3 cellular contexts compared by ENCODE assay signal in genomic region chr6:86715676-86716075, GRCh38.
TF ChIP-seq lines count a peak whose summit lies in the region.

No MANE protein-coding gene starts in this region.

TF ChIP-seq in SK-N-SH treated with all-trans-retinoic acid at 6 μM for 48 hours, 23 proteins besides CTCF, POLR2A, EP300 and RAD21:
- TF ChIP-seq PPARA (CRISPR knock-in tag; IDR thresholded peaks at IDR 0.05; ENCODE audit: borderline replicate concordance) (no peak), ISL1 (CRISPR knock-in tag; IDR thresholded peaks at IDR 0.05) (peak; percentile 21; the same call in 1 of the 2 replicates)

TF ChIP-seq in SK-N-SH, 30 proteins besides CTCF, POLR2A, EP300 and RAD21:
- no peak for TF ChIP-seq REST (IDR thresholded peaks at IDR 0.05; ENCODE audit: low read depth, low read length)
- no peak for TF ChIP-seq JUND (IDR thresholded peaks at IDR 0.05)
- TF ChIP-seq FOXJ3 (CRISPR knock-in tag; IDR thresholded peaks at IDR 0.05) = no peak
- TF ChIP-seq SMC3 (IDR thresholded peaks at IDR 0.05; ENCODE audit: low read depth, low read length) = no peak
- no peak for TF ChIP-seq MAX (IDR thresholded peaks at IDR 0.05; ENCODE audit: low read depth)
- TF ChIP-seq SIN3A (IDR thresholded peaks at IDR 0.05; ENCODE audit: borderline replicate concordance, low read depth, low read length) = no peak
- no peak for TF ChIP-seq MEF2A (IDR thresholded peaks at IDR 0.05; ENCODE audit: borderline replicate concordance, low read depth)
- no peak for TF ChIP-seq IRF3 (IDR thresholded peaks at IDR 0.05; ENCODE audit: low read depth, low read length)
- TF ChIP-seq USF2 (IDR thresholded peaks at IDR 0.05; ENCODE audit: borderline replicate concordance, low read depth, low read length) = no peak
- TF ChIP-seq TEAD4 (IDR thresholded peaks at IDR 0.05; ENCODE audit: borderline replicate concordance, insufficient read depth) = no peak
- TF ChIP-seq RFX5 (IDR thresholded peaks at IDR 0.05; ENCODE audit: low read length) = no peak
- no peak for TF ChIP-seq MXI1 (IDR thresholded peaks at IDR 0.05; ENCODE audit: low read depth, low read length)

TF ChIP-seq in H1, 55 proteins besides CTCF, POLR2A, EP300 and RAD21:
- TF ChIP-seq TEAD4 (IDR thresholded peaks at IDR 0.05; ENCODE audit: low read depth, low read length) = peak; percentile 54
- TF ChIP-seq POLR2AphosphoS5 (IDR thresholded peaks at IDR 0.05; ENCODE audit: low read depth, low read length) = no peak
- peak; percentile 57; the same call in 1 of the 2 replicates for TF ChIP-seq CEBPB (IDR thresholded peaks at IDR 0.05; ENCODE audit: low read depth, low read length)
- TF ChIP-seq EZH2 (IDR thresholded peaks at IDR 0.05; ENCODE audit: low read depth, low read length, severe bottlenecking) = no peak
